In genomic region chr11:77814848-77815247, GRCh38 we compare ENCODE assay signal across 20 cellular contexts.
"Had no signal": no experiment of that assay in that cellular context is flagged by ENCODE, and none has a peak within 500 bp of the region (broad histone marks: within the 10 kb centered on the region; RNA-seq: fewer than 3 reads in every experiment).

No MANE protein-coding gene starts in this region.

- DNase-seq: activated CD4-positive, alpha-beta memory T cell treated with anti-CD3 and anti-CD28 coated beads for 36 hours; activated CD4-positive, alpha-beta T cell treated with anti-CD3 and anti-CD28 coated beads for 4 hours; activated CD4-positive, CD25-positive, alpha-beta regulatory T cell; activated effector memory CD4-positive, alpha-beta T cell treated with Interleukin-2 at 50 U/mL for 16 hours; activated naive CD4-positive, alpha-beta T cell treated with anti-CD3 and anti-CD28 coated beads for 36 hours; activated T-cell treated with anti-CD3 and anti-CD28 coated beads, Interleukin-2, amount 50 U/mL, for 72 hours; aorta; effector CD8-positive, alpha-beta T cell; foreskin melanocyte; kidney glomerular epithelial cell; left ventricle myocardium inferior; naive thymus-derived CD8-positive, alpha-beta T cell; stimulated activated CD4-positive, alpha-beta T cell treated with anti-CD3 and anti-CD28 coated beads, Interleukin-4, amount 100 ng/mL, for 24 hours; stimulated activated naive CD8-positive, alpha-beta T cell treated with anti-CD3 and anti-CD28 coated beads, Interleukin-15, Interleukin-2, amounts not matched to agents 100 U/mL and 50 U/mL, for 24 hours had no signal

- H3K4me3 Mint-ChIP-seq: activated CD4-positive, alpha-beta memory T cell treated with anti-CD3 and anti-CD28 coated beads for 36 hours; activated naive CD4-positive, alpha-beta T cell treated with anti-CD3 and anti-CD28 coated beads for 36 hours; activated T-cell treated with anti-CD3 and anti-CD28 coated beads, Interleukin-2, amount 50 U/mL, for 72 hours; dendritic cell treated with granulocyte-macrophage colony-stimulating factor and Interleukin-4, amounts not matched to agents 40 ng/mL and 50 ng/mL, for 4 days; mesothelial cell of epicardium; neural progenitor cell had no signal

- H3K36me3 ChIP-seq: neural progenitor cell, prostate gland had no signal

- ATAC-seq: activated T-cell treated with anti-CD3 and anti-CD28 coated beads, Interleukin-2, amount 50 U/mL, for 72 hours; esophagus mucosa; naive thymus-derived CD8-positive, alpha-beta T cell; stimulated activated naive CD8-positive, alpha-beta T cell treated with anti-CD3 and anti-CD28 coated beads, Interleukin-15, Interleukin-2, amounts not matched to agents 100 U/mL and 50 U/mL, for 24 hours had no signal

- H3K4me2 ChIP-seq: neural progenitor cell had no signal

- H3K27me3 ChIP-seq: neural progenitor cell had no signal

- H3K27me3 Mint-ChIP-seq: activated CD4-positive, alpha-beta memory T cell treated with anti-CD3 and anti-CD28 coated beads for 36 hours; dendritic cell treated with granulocyte-macrophage colony-stimulating factor and Interleukin-4, amounts not matched to agents 40 ng/mL and 50 ng/mL, for 4 days; naive thymus-derived CD8-positive, alpha-beta T cell had no signal

- H3K4me3 ChIP-seq: left ventricle myocardium inferior, neural progenitor cell, prostate gland had no signal

- H2AFZ ChIP-seq: neural progenitor cell had no signal

- H3K27ac Mint-ChIP-seq: activated CD4-positive, alpha-beta memory T cell treated with anti-CD3 and anti-CD28 coated beads for 36 hours; activated naive CD4-positive, alpha-beta T cell treated with anti-CD3 and anti-CD28 coated beads for 36 hours; activated T-cell treated with anti-CD3 and anti-CD28 coated beads, Interleukin-2, amount 50 U/mL, for 72 hours; brain; dendritic cell treated with granulocyte-macrophage colony-stimulating factor and Interleukin-4, amounts not matched to agents 40 ng/mL and 50 ng/mL, for 4 days; mesothelial cell of epicardium; neural progenitor cell had no signal

- H3K27ac ChIP-seq: left ventricle myocardium inferior, neural progenitor cell, prostate gland had no signal

- H3K9ac ChIP-seq: neural progenitor cell had no signal

- H3K9me3 ChIP-seq: prostate gland had no signal
